22 cellular contexts compared by ENCODE assay signal in the genomic region with DNA sequence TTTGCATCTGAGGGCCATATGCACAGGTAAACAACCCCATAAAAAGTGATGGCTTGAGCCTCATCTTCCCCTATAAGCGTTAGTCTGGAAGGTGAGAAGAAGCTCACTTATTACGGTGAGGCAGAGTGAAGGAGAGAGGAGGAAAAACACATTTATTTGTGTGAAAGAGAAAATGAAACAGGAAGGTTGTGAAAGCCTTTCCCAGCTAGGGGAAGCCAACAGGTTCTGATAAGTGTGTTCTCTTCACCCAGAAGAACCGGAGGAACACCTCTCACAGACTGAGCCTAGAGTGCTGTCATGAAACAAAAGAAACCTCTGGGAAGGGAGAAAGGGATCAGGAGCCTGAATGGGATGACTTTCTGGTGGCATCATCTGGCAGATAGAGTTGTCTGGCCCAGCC.
"Had no signal": no experiment of that assay in that cellular context is flagged by ENCODE, and none has a peak within 500 bp of the region (broad histone marks: within the 10 kb centered on the region; RNA-seq: fewer than 3 reads in every experiment).

No MANE protein-coding gene starts in this region.

- H3K4me1 Mint-ChIP-seq: T-cell had no signal

- H3K4me3 Mint-ChIP-seq: T-cell had no signal

- H3K36me3 Mint-ChIP-seq: T-cell had no signal

- H3K27ac Mint-ChIP-seq: T-cell had no signal

- DNase-seq: KBM-7; NCI-H1092; NCI-H1105 treated with DMSO at 0.1 percent for 48 hours; NCI-H1417 treated with DMSO at 0.1 percent for 48 hours; NCI-H146; NCI-H1694 treated with DMSO at 0.1 percent for 48 hours; NCI-H1930; NCI-H2081; NCI-H2107; NCI-H226; NCI-H446; NCI-H510A; NCI-H524 treated with DMSO at 0.1 percent for 48 hours; NCI-H69; NCI-H774; NK-92 treated with Interleukin-12 subunit alpha and Interleukin-12 subunit beta, amount 100 ng/mL, for 24 hours; Right ventricle myocardium superior; RPMI8226; SIG-M5; SK-N-SH; SW 1271; T-cell had no signal

- H3K9me3 Mint-ChIP-seq: T-cell had no signal

- ATAC-seq: T-cell had no signal
